28 cellular contexts compared by ENCODE assay signal in genomic region chr4:37478151-37478550, GRCh38.
"Had no signal": no experiment of that assay in that cellular context is flagged by ENCODE, and none has a peak within 500 bp of the region (broad histone marks: within the 10 kb centered on the region; RNA-seq: fewer than 3 reads in every experiment).

No MANE protein-coding gene starts in this region.

- DNase-seq: hippocampal formation; kidney; left colon; left lung; lower lobe of right lung; mammary epithelial cell; mesenchymal stem cell; naive thymus-derived CD4-positive, alpha-beta T cell; ovary; posterior cingulate gyrus; retina; right cardiac atrium; stimulated activated CD4-positive, alpha-beta T cell treated with anti-CD3 and anti-CD28 coated beads, Interleukin-1b, Interleukin-23, amount 100 ng/mL, for 48 hours; stimulated activated CD4-positive, alpha-beta T cell treated with anti-CD3 and anti-CD28 coated beads, Interleukin-2, amount 100 ng/mL, for 48 hours; stimulated activated CD4-positive, alpha-beta T cell treated with anti-CD3 and anti-CD28 coated beads, Interleukin-4, amount 100 ng/mL, for 4 hours; stimulated activated CD8-positive, alpha-beta memory T cell treated with anti-CD3 and anti-CD28 coated beads, Interleukin-4, amount 100 ng/mL, for 48 hours; stimulated activated naive CD4-positive, alpha-beta T cell treated with Interleukin-2 at 50 U/mL for 16 hours; stimulated activated naive CD8-positive, alpha-beta T cell treated with anti-CD3 and anti-CD28 coated beads, Interleukin-15, amount 100 ng/mL, for 72 hours; testis; thyroid gland; transverse colon; upper lobe of left lung had no signal

- H3K9me3 ChIP-seq: left lung, lower lobe of right lung, ovary, prostate gland, testis, thyroid gland, transverse colon, upper lobe of left lung, vagina had no signal

- ATAC-seq: left colon; left lung; lower lobe of right lung; naive thymus-derived CD4-positive, alpha-beta T cell; natural killer cell treated with Interleukin-12 subunit alpha and Interleukin-12 subunit beta and Interleukin-15 and Interleukin-18, amount 100 ng/mL, for 72 hours; right cardiac atrium; sciatic nerve; stimulated activated memory B cell treated with anti-CD40 and anti-IgM and Interleukin-4, amounts not matched to agents 10 μg/mL and 1 μg/mL and 100 μg/mL, for 72 hours; stimulated activated naive CD8-positive, alpha-beta T cell treated with anti-CD3 and anti-CD28 coated beads, Interleukin-15, amount 100 ng/mL, for 72 hours had no signal

- H3K4me3 Mint-ChIP-seq: naive thymus-derived CD4-positive, alpha-beta T cell; natural killer cell treated with Interleukin-12 subunit alpha and Interleukin-12 subunit beta and Interleukin-15 and Interleukin-18, amount 100 ng/mL, for 72 hours; stimulated activated memory B cell treated with anti-CD40 and anti-IgM and Interleukin-4, amounts not matched to agents 10 μg/mL and 1 μg/mL and 100 μg/mL, for 72 hours; stimulated activated naive CD8-positive, alpha-beta T cell treated with anti-CD3 and anti-CD28 coated beads, Interleukin-15, amount 100 ng/mL, for 72 hours had no signal

- H3K9me3 Mint-ChIP-seq: natural killer cell treated with Interleukin-12 subunit alpha and Interleukin-12 subunit beta and Interleukin-15 and Interleukin-18, amount 100 ng/mL, for 72 hours had no signal

- H3K27ac ChIP-seq: left lung, lower lobe of right lung, ovary, prostate gland, skin epidermis, testis, thyroid gland, transverse colon, upper lobe of left lung, vagina had no signal

- H3K27ac Mint-ChIP-seq: naive thymus-derived CD4-positive, alpha-beta T cell; natural killer cell treated with Interleukin-12 subunit alpha and Interleukin-12 subunit beta and Interleukin-15 and Interleukin-18, amount 100 ng/mL, for 72 hours; stimulated activated memory B cell treated with anti-CD40 and anti-IgM and Interleukin-4, amounts not matched to agents 10 μg/mL and 1 μg/mL and 100 μg/mL, for 72 hours; stimulated activated naive CD8-positive, alpha-beta T cell treated with anti-CD3 and anti-CD28 coated beads, Interleukin-15, amount 100 ng/mL, for 72 hours had no signal

- H3K4me1 ChIP-seq: left lung, lower lobe of right lung, prostate gland, testis, thyroid gland had no signal

- H3K36me3 Mint-ChIP-seq: natural killer cell treated with Interleukin-12 subunit alpha and Interleukin-12 subunit beta and Interleukin-15 and Interleukin-18, amount 100 ng/mL, for 72 hours had no signal

- H3K27me3 ChIP-seq: ovary, testis, thyroid gland, transverse colon, upper lobe of left lung, vagina had no signal

- H3K36me3 ChIP-seq: left lung, lower lobe of right lung, ovary, prostate gland, thyroid gland, transverse colon, upper lobe of left lung, vagina had no signal

- H3K4me3 ChIP-seq: left lung, lower lobe of right lung, ovary, prostate gland, skin epidermis, testis, thyroid gland, transverse colon, upper lobe of left lung, vagina had no signal

- FAIRE-seq: kidney had no signal
